Comparison of ENCODE assay signal across 12 cellular contexts in the genomic region with DNA sequence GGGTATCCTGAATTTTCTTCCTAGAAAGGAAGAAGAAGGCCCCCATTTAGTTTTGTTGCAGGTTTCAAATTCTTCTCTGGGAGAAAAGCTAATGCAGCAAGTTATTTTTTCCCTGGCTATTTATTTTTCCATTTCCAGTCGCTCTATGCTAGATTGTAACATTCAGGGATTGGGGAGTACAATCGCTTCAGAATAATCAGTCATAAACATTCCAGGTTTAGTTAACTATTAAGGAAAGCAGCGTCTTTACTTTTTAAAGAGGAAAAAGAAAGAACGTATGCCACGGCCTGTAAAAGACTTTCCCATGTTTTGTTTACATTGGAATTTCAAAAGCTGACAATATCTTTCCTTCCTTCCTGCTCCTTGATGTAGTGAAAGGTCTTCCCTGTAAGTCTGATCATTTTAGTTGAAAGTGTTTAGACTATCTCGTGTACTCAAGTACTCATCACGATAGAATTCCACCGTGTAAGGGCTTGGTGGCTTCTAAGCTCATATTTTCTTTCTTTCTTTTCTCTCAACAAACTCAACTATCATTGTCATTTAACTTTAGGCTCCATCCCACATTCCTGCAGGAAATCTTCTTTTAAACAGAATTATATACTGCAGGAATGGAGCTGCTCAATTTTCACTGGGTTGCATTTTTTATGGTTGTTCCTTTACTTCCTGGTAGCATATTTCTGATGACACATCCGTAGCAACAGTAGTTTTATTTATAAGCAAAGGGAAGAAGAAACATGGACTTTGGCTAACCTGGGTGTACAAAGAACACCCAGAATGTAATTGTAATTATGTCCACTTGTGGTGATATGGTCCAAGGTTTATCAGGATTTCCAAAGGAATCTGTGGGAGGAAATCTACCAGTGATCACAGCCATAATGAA.
DNase-seq lines count a peak whose midpoint lies in the region; ATAC-seq, FAIRE-seq and TF ChIP-seq lines count a peak whose summit lies in the region.
"Had no signal": no experiment of that assay in that cellular context is flagged by ENCODE, and none has a peak within 500 bp of the region (broad histone marks: within the 10 kb centered on the region; RNA-seq: fewer than 3 reads in every experiment).

No MANE protein-coding gene starts in this region.

- peak overlapping the region; percentile 13 for H3K27ac ChIP-seq in keratinocyte (ENCODE audit: control insufficient read depth, insufficient read depth, low read length)
- H3K27ac ChIP-seq in testis, result peak overlapping the region; percentile 52 to 64

- no peaks in the 10 kb centered on the region for H4K20me1 ChIP-seq in keratinocyte (ENCODE audit: control insufficient read depth, extremely low read depth, insufficient read depth, low read length)

- WGBS in testis, 2 donors, result 20 to 22% methylated on average over 9 of the region's 9 CpGs

- peak; percentile 49 for DNase-seq in HTR-8/SVneo (ENCODE audit: insufficient read length, low spot score)
- DNase-seq in astrocyte of the spinal cord (ENCODE audit: low read depth, low spot score), result peak; percentile 89
- no peak for DNase-seq in keratinocyte (ENCODE audit: low read depth, low spot score)
- no peak for DNase-seq in testis
- DNase-seq in activated gamma-delta T cell (lab: John Stamatoyannopoulos, UW), result no peak
- DNase-seq: activated B cell treated with CpG ODN at 0.5 μM for 24 hours; caudate nucleus; NCI-H2029 treated with DMSO at 0.1 percent for 48 hours; stimulated activated naive CD8-positive, alpha-beta T cell treated with anti-CD3 and anti-CD28 coated beads, Interleukin-15, amount 100 ng/mL, for 72 hours had no signal

- H3K27me3 ChIP-seq in keratinocyte (ENCODE audit: control insufficient read depth, extremely low read depth, insufficient read depth, low read length) (no peaks in the 10 kb centered on the region), testis (no peaks in the 10 kb centered on the region)

- TF ChIP-seq CTCF in astrocyte of the spinal cord (IDR thresholded peaks at IDR 0.05; ENCODE audit: low read depth, low read length) (peak; percentile 19), keratinocyte (optimal IDR thresholded peaks at IDR 0.05 in 1 of 3, IDR thresholded peaks at IDR 0.05 in 1 of 3, conservative IDR thresholded peaks at IDR 0.05 in 1 of 3; ENCODE audit: extremely low read depth in 1 of 3, insufficient read depth in 2 of 3, low read length in 3 of 3) (peak in 1 of 3 experiments; percentile 31), testis (IDR thresholded peaks at IDR 0.05) (no peak)

- H3K79me2 ChIP-seq in keratinocyte (ENCODE audit: control insufficient read depth, insufficient read depth, low read length), result no peaks in the 10 kb centered on the region

- intact Hi-C loops in testis (cut with DNase I; ENCODE audit: low total_unique reads), result no loop called here

- H3K36me3 ChIP-seq in keratinocyte (ENCODE audit: control insufficient read depth in 2 of 2, extremely low read depth in 1 of 2, insufficient read depth in 2 of 2, low read length in 2 of 2), result no peaks in the 10 kb centered on the region
- H3K36me3 ChIP-seq in testis (ENCODE audit: low read depth, missing control alignments), result no peaks in the 10 kb centered on the region

- H3K4me2 ChIP-seq in keratinocyte (ENCODE audit: control insufficient read depth, extremely low read depth, insufficient read depth, low read depth, low read length), result peak overlapping the region; percentile 17

- no peak for FAIRE-seq in HTR-8/SVneo (lab: Jason Lieb, UNC)
- peak; percentile 43 for FAIRE-seq in keratinocyte (lab: Jason Lieb, UNC)

- no peaks in the 10 kb centered on the region for H3K9me1 ChIP-seq in keratinocyte (ENCODE audit: control insufficient read depth, extremely low read depth, insufficient read depth, low read length)

- H3K4me3 ChIP-seq in astrocyte of the spinal cord (ENCODE audit: low read depth, low read length), result no peak overlapping the region
- H3K4me3 ChIP-seq in keratinocyte (ENCODE audit: control insufficient read depth in 2 of 3, extremely low read depth in 1 of 3, insufficient read depth in 2 of 3, low read depth in 1 of 3, low read length in 3 of 3), result no peak overlapping the region
- H3K4me3 ChIP-seq in testis, result no peak overlapping the region

- ATAC-seq in GM19035 (IDR thresholded peaks at IDR 0.05; ENCODE audit: unreplicated experiment) (no peak), GM18517 (IDR thresholded peaks at IDR 0.05; ENCODE audit: unreplicated experiment) (no peak), GM21528 (IDR thresholded peaks at IDR 0.05; ENCODE audit: low FRiP score, unreplicated experiment) (no peak)
- ATAC-seq: stimulated activated naive CD8-positive, alpha-beta T cell treated with anti-CD3 and anti-CD28 coated beads, Interleukin-15, amount 100 ng/mL, for 72 hours had no signal

- in situ Hi-C loops in astrocyte of the spinal cord (cut with HindIII; ENCODE audit: low sequenced_read_pairs), result no loop called here

- dilution Hi-C loops in keratinocyte (cut with MboI; ENCODE audit: extremely low pct_ligation_motif_present, low sequenced_read_pairs), result no loop called here

- H3K4me1 ChIP-seq in keratinocyte (ENCODE audit: control insufficient read depth, extremely low read depth, insufficient read depth, low read length), result peaks cover 10% of the 10 kb centered on the region
- peaks cover 8% of the 10 kb centered on the region for H3K4me1 ChIP-seq in testis

- peak overlapping the region; percentile 52 for H2AFZ ChIP-seq in keratinocyte (ENCODE audit: control insufficient read depth, low read length)

- no peaks in the 10 kb centered on the region for H3K9me3 ChIP-seq in keratinocyte (ENCODE audit: control insufficient read depth, low read depth, low read length)
- H3K9me3 ChIP-seq in testis, result no peaks in the 10 kb centered on the region

- no peak for TF ChIP-seq POLR2A in testis (IDR thresholded peaks at IDR 0.05)

- H3K9ac ChIP-seq in keratinocyte (ENCODE audit: control insufficient read depth, extremely low read depth, insufficient read depth, low read length), result peak overlapping the region; percentile 2

Comparison
In these comparisons a context has a peak if more than half of its experiments do, and no peak if none do; other contexts are left out.
1. DNase-seq: peak in HTR-8/SVneo (single experiment) and astrocyte of the spinal cord (single experiment); none in keratinocyte (single experiment), testis (single experiment) and activated gamma-delta T cell (single experiment).